ENCODE assay signal across 10 cellular contexts in the genomic region with DNA sequence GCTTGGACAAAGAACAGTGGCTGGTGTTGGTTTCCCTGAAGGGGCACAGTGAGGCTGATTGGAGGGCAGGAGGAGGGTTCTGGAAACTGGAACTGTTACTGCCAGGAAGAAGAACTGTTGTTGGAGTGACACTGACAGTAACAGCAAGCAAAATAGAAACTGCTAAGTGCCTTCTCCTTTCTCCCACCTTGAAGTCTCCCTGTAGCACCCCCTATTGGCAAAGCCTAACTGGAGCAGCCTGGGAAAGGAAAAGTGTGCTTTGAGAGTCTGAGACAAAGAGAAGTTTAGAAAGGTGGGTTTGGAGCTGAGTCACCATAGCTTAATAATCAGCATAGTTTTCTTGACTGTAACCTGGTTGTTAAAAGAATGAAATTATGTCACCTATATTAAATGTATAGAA. TPM values are rescaled to one million over a fixed set of nuclear protein-coding genes. Genes with fewer than 3 reads are reported as not detected.
DNase-seq lines count a peak whose midpoint lies in the region; ATAC-seq and TF ChIP-seq lines count a peak whose summit lies in the region.
"Had no signal": no experiment of that assay in that cellular context is flagged by ENCODE, and none has a peak within 500 bp of the region (broad histone marks: within the 10 kb centered on the region; RNA-seq: fewer than 3 reads in every experiment).

No MANE protein-coding gene starts in this region.

- no peak overlapping the region for H4K91ac ChIP-seq in neuronal stem cell (ENCODE audit: low read depth, low read length, poor library complexity)

- no peak overlapping the region for H3K4ac ChIP-seq in neuronal stem cell (ENCODE audit: low read length)

- TF ChIP-seq CTCF in MM.1S (IDR thresholded peaks at IDR 0.05; ENCODE audit: low read length) (peak; percentile 62), chondrocyte (IDR thresholded peaks at IDR 0.05) (peak; percentile 50), sigmoid colon (IDR thresholded peaks at IDR 0.05) (no peak)

- H3K4me1 ChIP-seq in MM.1S (ENCODE audit: low read length), result no peaks in the 10 kb centered on the region
- no peaks in the 10 kb centered on the region for H3K4me1 ChIP-seq in neuronal stem cell (ENCODE audit: control insufficient read depth in 2 of 2, insufficient read depth in 1 of 2, low read depth in 1 of 2, low read length in 2 of 2)
- no peaks in the 10 kb centered on the region for H3K4me1 ChIP-seq in sigmoid colon

- no peak overlapping the region for H3K4me3 ChIP-seq in MM.1S (ENCODE audit: low read length)
- no peak overlapping the region for H3K4me3 ChIP-seq in neuronal stem cell (ENCODE audit: low read length in 2 of 2)
- H3K4me3 ChIP-seq in sigmoid colon, result no peak overlapping the region

- H3K9ac ChIP-seq in MM.1S (ENCODE audit: low read length) (no peak overlapping the region), neuronal stem cell (ENCODE audit: low read depth, low read length, poor library complexity) (no peak overlapping the region)

- no peak overlapping the region for H3K27ac Mint-ChIP-seq in chondrocyte (ENCODE audit: unreplicated experiment)
- H3K27ac Mint-ChIP-seq: activated naive CD8-positive, alpha-beta T cell had no signal

- no peaks in the 10 kb centered on the region for H3K9me2 ChIP-seq in MM.1S (replicated peaks; ENCODE audit: insufficient read depth, low read length)

- H3K79me1 ChIP-seq in neuronal stem cell (ENCODE audit: low read depth, low read length), result no peaks in the 10 kb centered on the region

- no peak overlapping the region for H4K8ac ChIP-seq in neuronal stem cell (ENCODE audit: low read depth, low read length)

- H3K4me2 ChIP-seq in MM.1S (ENCODE audit: low read depth, low read length) (no peak overlapping the region), neuronal stem cell (ENCODE audit: insufficient read depth, low read length, poor library complexity, severe bottlenecking) (no peak overlapping the region)

- peaks cover 5% of the 10 kb centered on the region for H3K9me3 Mint-ChIP-seq in chondrocyte (ENCODE audit: low read depth)

- no peak for ATAC-seq in GM18867 (IDR thresholded peaks at IDR 0.05; ENCODE audit: unreplicated experiment)

- H3K36me3 ChIP-seq in MM.1S (replicated peaks; ENCODE audit: insufficient read depth, low read length) (no peaks in the 10 kb centered on the region), neuronal stem cell (replicated peaks in 1 of 2; ENCODE audit: control insufficient read depth in 2 of 2, insufficient read depth in 2 of 2, low read length in 2 of 2) (no peaks in the 10 kb centered on the region), sigmoid colon (no peaks in the 10 kb centered on the region)
- H3K36me3 ChIP-seq: neutrophil had no signal

- no peaks in the 10 kb centered on the region for H3K36me3 Mint-ChIP-seq in chondrocyte (ENCODE audit: low read depth)

- DNase-seq in SIG-M5 treated with dmso at 0.1 percent for 504 hours (lab: John Stamatoyannopoulos, UW; ENCODE audit: unreplicated experiment), result peak; percentile 54
- no peak for DNase-seq in SIG-M5 (lab: John Stamatoyannopoulos, UW)
- DNase-seq in MM.1S, result no peak
- no peak for DNase-seq in chondrocyte (ENCODE audit: low spot score)
- peak; percentile 12 for DNase-seq in neuronal stem cell (ENCODE audit: low spot score)
- no peak for DNase-seq in cerebellum (ENCODE audit: low spot score)
- no peak for DNase-seq in sigmoid colon

- H3K27me3 ChIP-seq in MM.1S (replicated peaks; ENCODE audit: insufficient read depth, low read length) (peaks cover 43% of the 10 kb centered on the region; the same call in 1 of the 2 replicates), neuronal stem cell (ENCODE audit: control insufficient read depth in 3 of 3, insufficient read depth in 3 of 3, low read depth in 1 of 3, low read length in 3 of 3) (no peaks in the 10 kb centered on the region), sigmoid colon (no peaks in the 10 kb centered on the region)

- H3K14ac ChIP-seq in neuronal stem cell (ENCODE audit: low read length), result no peak overlapping the region

- TF ChIP-seq EP300 in sigmoid colon (IDR thresholded peaks at IDR 0.05), result no peak

- H2AFZ ChIP-seq in MM.1S (ENCODE audit: low read length) (no peak overlapping the region), neuronal stem cell (ENCODE audit: low read length) (no peak overlapping the region)

- no peak overlapping the region for H2BK12ac ChIP-seq in neuronal stem cell (ENCODE audit: low read length)

- no peak overlapping the region for H3K27ac ChIP-seq in MM.1S (ENCODE audit: low read length)
- no peak overlapping the region for H3K27ac ChIP-seq in neuronal stem cell (replicated peaks; ENCODE audit: low read length)
- H3K27ac ChIP-seq in sigmoid colon, result no peak overlapping the region
- H3K27ac ChIP-seq: neutrophil had no signal

- H3K4me3 Mint-ChIP-seq in chondrocyte (ENCODE audit: unreplicated experiment), result no peak overlapping the region
- H3K4me3 Mint-ChIP-seq: activated naive CD8-positive, alpha-beta T cell had no signal

- no peak overlapping the region for H2BK5ac ChIP-seq in neuronal stem cell (ENCODE audit: low read length)

- TF ChIP-seq POLR2A in sigmoid colon (IDR thresholded peaks at IDR 0.05), result no peak

- H3K9me3 ChIP-seq in MM.1S (replicated peaks; ENCODE audit: insufficient read depth, low read length), result no peaks in the 10 kb centered on the region
- peaks cover 0 to 3% of the 10 kb centered on the region in 2 donors for H3K9me3 ChIP-seq in neuronal stem cell (replicated peaks in 1 of 2; ENCODE audit: control insufficient read depth in 2 of 2, insufficient read depth in 1 of 2, low read depth in 1 of 2, low read length in 2 of 2)
- H3K9me3 ChIP-seq in sigmoid colon, result no peaks in the 10 kb centered on the region
- H3K9me3 ChIP-seq: neutrophil had no signal

- no peak overlapping the region for H2BK15ac ChIP-seq in neuronal stem cell (ENCODE audit: low read length)

- intact Hi-C loops in sigmoid colon (cut with DNase I), result no loop called here

- no peaks in the 10 kb centered on the region for H4K20me1 ChIP-seq in MM.1S (ENCODE audit: insufficient read depth, low read length)

- peaks cover 7% of the 10 kb centered on the region for H3K4me1 Mint-ChIP-seq in chondrocyte (ENCODE audit: low read depth)

- peaks cover 6% of the 10 kb centered on the region for H3K27me3 Mint-ChIP-seq in chondrocyte (ENCODE audit: low read depth)

- H3K18ac ChIP-seq in neuronal stem cell (ENCODE audit: low read length), result no peak overlapping the region

- H3K23ac ChIP-seq in neuronal stem cell (ENCODE audit: low read depth, low read length, poor library complexity), result no peak overlapping the region

- no peak overlapping the region for H2AK5ac ChIP-seq in neuronal stem cell (ENCODE audit: low read depth, low read length)

- no peaks in the 10 kb centered on the region for H3K79me2 ChIP-seq in MM.1S (ENCODE audit: low read length)

- H3F3A ChIP-seq in MM.1S (ENCODE audit: insufficient read depth, low read length), result no peaks in the 10 kb centered on the region

- no peak overlapping the region for H2BK120ac ChIP-seq in neuronal stem cell (ENCODE audit: low read depth, low read length)

RNA-seq across cellular contexts. Expression of a gene that starts 2.5 kb away (rescaled TPM):
- total RNA-seq in chondrocyte (not detected in 3 replicates), cerebellum (not detected), sigmoid colon (not detected)
- not detected for polyA plus RNA-seq in neuronal stem cell (2013, experiment 1 of 2)
- polyA plus RNA-seq in neuronal stem cell (2013, experiment 2 of 2), result not detected
- polyA plus RNA-seq in sigmoid colon, result not detected

RNA-seq across cellular contexts. Expression of a gene that starts 50.1 kb away (rescaled TPM):
- total RNA-seq in chondrocyte, result 1.8 to 3.6 TPM (median 2.6 TPM) in 3 replicates
- not detected for polyA plus RNA-seq in neuronal stem cell (2013, experiment 1 of 2)
- 0.04 TPM for polyA plus RNA-seq in neuronal stem cell (2013, experiment 2 of 2)
- 0.27 TPM for total RNA-seq in cerebellum
- not detected for total RNA-seq in sigmoid colon
- 10 to 100 TPM; 21.7 to 49.9 (median 46.8) TPM for polyA plus RNA-seq in sigmoid colon

Comparison
In these comparisons a context has a peak if more than half of its experiments do, and no peak if none do; other contexts are left out.
1. DNase-seq: peak in SIG-M5 treated with dmso at 0.1 percent for 504 hours (single experiment) and neuronal stem cell (single experiment); none in SIG-M5 (single experiment), MM.1S (single experiment), chondrocyte (single experiment), cerebellum (single experiment) and sigmoid colon (single experiment).
2. CTCF ChIP-seq: peak in MM.1S (single experiment) and chondrocyte (single experiment); none in sigmoid colon (0 of 4).